ENCODE assay signal across 1 cellular context in genomic region chr1:236480758-236481436, GRCh38.
TF ChIP-seq lines count a peak whose summit lies in the region.

No MANE protein-coding gene starts in this region.

TF ChIP-seq in HepG2, 621 proteins besides CTCF, POLR2A, EP300 and RAD21 (continued from another document):
- TF ChIP-seq ZNF44 (CRISPR knock-in tag; IDR thresholded peaks at IDR 0.05) = no peak
- TF ChIP-seq SP5 (CRISPR knock-in tag; IDR thresholded peaks at IDR 0.05; ENCODE audit: borderline replicate concordance, low read depth) = peak; percentile 46; the same call in 1 of the 2 replicates
- TF ChIP-seq ZNF513 (CRISPR knock-in tag; conservative IDR thresholded peaks at IDR 0.05) = no peak
TF ChIP-seq in HepG2: peak in this region for 2.
